Comparison of ENCODE assay signal across 1 cellular context in the genomic region with DNA sequence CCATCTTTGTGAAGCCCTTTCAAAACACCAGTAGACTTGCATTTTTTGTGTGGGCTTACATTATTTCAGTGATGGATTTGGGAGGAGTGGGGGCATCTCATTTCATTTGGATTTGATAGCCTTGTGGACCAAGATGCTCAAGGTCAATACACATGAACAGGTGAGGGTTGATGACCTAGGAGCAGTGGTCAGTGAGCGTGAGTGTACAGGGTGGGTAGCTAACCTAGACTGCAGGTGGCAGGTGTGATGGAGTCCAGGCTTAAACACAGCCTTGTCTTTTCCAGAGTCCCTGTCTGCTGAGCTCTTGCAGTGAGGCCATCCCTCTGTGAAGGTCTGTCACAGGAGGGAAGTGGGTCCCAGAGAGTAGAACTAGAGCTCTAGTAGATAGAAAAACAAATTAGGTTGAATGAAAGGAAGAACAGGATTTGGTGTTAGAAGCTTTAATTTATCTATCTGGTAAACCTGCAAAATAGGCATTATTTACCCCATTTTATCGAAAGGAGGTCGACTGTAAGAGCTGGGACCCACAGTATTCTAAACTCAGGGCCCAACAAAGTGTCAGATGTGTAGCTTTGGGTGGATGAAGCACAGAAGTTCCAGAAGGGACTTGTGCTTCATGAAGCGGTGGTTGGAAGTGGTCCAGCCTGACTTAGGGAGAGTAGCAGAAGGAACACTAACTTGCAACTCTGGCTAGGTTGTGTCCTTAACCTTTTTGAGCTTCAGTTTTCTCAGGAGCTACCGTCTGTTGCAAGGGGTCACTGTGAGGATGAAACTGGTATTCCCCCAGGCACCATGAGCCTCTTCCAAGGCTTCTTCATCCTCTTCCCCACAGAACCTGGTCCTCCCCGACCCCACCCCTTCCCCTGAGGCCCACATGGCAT.
TF ChIP-seq lines count a peak whose summit lies in the region.

No MANE protein-coding gene starts in this region.

TF ChIP-seq in HepG2, 621 proteins besides CTCF, POLR2A, EP300 and RAD21:
- peak; percentile 92 for TF ChIP-seq RBM22 (optimal IDR thresholded peaks at IDR 0.05; ENCODE audit: low read length)
- TF ChIP-seq, protein P1, sequence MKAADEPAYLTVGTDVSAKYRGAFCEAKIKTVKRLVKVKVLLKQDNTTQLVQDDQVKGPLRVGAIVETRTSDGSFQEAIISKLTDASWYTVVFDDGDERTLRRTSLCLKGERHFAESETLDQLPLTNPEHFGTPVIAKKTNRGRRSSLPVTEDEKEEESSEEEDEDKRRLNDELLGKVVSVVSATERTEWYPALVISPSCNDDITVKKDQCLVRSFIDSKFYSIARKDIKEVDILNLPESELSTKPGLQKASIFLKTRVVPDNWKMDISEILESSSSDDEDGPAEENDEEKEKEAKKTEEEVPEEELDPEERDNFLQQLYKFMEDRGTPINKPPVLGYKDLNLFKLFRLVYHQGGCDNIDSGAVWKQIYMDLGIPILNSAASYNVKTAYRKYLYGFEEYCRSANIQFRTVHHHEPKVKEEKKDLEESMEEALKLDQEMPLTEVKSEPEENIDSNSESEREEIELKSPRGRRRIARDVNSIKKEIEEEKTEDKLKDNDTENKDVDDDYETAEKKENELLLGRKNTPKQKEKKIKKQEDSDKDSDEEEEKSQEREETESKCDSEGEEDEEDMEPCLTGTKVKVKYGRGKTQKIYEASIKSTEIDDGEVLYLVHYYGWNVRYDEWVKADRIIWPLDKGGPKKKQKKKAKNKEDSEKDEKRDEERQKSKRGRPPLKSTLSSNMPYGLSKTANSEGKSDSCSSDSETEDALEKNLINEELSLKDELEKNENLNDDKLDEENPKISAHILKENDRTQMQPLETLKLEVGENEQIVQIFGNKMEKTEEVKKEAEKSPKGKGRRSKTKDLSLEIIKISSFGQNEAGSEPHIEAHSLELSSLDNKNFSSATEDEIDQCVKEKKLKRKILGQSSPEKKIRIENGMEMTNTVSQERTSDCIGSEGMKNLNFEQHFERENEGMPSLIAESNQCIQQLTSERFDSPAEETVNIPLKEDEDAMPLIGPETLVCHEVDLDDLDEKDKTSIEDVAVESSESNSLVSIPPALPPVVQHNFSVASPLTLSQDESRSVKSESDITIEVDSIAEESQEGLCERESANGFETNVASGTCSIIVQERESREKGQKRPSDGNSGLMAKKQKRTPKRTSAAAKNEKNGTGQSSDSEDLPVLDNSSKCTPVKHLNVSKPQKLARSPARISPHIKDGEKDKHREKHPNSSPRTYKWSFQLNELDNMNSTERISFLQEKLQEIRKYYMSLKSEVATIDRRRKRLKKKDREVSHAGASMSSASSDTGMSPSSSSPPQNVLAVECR (CRISPR knock-in tag; IDR thresholded peaks at IDR 0.05; ENCODE audit: borderline replicate concordance), result 0 out of 2 replicates have a peak, but pooled peaks have one; percentile 5
- no peak for TF ChIP-seq ZSCAN30 (CRISPR knock-in tag; IDR thresholded peaks at IDR 0.05)
- TF ChIP-seq, protein P2, sequence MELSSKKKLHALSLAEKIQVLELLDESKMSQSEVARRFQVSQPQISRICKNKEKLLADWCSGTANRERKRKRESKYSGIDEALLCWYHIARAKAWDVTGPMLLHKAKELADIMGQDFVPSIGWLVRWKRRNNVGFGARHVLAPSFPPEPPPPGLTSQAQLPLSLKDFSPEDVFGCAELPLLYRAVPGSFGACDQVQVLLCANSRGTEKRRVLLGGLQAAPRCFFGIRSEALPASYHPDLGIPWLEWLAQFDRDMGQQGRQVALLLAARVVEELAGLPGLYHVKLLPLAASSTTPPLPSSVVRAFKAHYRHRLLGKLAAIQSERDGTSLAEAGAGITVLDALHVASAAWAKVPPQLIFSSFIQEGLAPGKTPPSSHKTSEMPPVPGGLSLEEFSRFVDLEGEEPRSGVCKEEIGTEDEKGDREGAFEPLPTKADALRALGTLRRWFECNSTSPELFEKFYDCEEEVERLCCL (CRISPR knock-in tag; IDR thresholded peaks at IDR 0.05; ENCODE audit: borderline replicate concordance), result no peak
- no peak for TF ChIP-seq HOMEZ (CRISPR knock-in tag; IDR thresholded peaks at IDR 0.05; ENCODE audit: low read depth)
- TF ChIP-seq ZNF160 (CRISPR knock-in tag; IDR thresholded peaks at IDR 0.05), result 0 out of 2 replicates have a peak, but pooled peaks have one; percentile 10
- TF ChIP-seq BHLHE40 (IDR thresholded peaks at IDR 0.05; ENCODE audit: low read length), result no peak
- TF ChIP-seq, protein P3, sequence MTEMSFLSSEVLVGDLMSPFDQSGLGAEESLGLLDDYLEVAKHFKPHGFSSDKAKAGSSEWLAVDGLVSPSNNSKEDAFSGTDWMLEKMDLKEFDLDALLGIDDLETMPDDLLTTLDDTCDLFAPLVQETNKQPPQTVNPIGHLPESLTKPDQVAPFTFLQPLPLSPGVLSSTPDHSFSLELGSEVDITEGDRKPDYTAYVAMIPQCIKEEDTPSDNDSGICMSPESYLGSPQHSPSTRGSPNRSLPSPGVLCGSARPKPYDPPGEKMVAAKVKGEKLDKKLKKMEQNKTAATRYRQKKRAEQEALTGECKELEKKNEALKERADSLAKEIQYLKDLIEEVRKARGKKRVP (CRISPR knock-in tag; IDR thresholded peaks at IDR 0.05), result no peak
- no peak for TF ChIP-seq ZNF430 (CRISPR knock-in tag; IDR thresholded peaks at IDR 0.05)
- no peak for TF ChIP-seq MBNL3 (CRISPR knock-in tag; conservative IDR thresholded peaks at IDR 0.05)
- TF ChIP-seq ZNF446 (CRISPR knock-in tag; IDR thresholded peaks at IDR 0.05), result no peak
- TF ChIP-seq ZNF460 (CRISPR knock-in tag; IDR thresholded peaks at IDR 0.05; ENCODE audit: borderline replicate concordance), result no peak
- TF ChIP-seq PITX1 (CRISPR knock-in tag; IDR thresholded peaks at IDR 0.05), result no peak
- no peak for TF ChIP-seq PRPF4 (IDR thresholded peaks at IDR 0.05; ENCODE audit: low read depth, low read length, poor library complexity, severe bottlenecking)
- no peak for TF ChIP-seq IKZF4 (CRISPR knock-in tag; IDR thresholded peaks at IDR 0.05; ENCODE audit: borderline replicate concordance, low read depth, not compliant biosample characterization)
- TF ChIP-seq EZH2 (conservative IDR thresholded peaks at IDR 0.05; ENCODE audit: low read depth, low read length), result no peak
- 0 out of 2 replicates have a peak, but pooled peaks have one; percentile 19 for TF ChIP-seq POLR2G (IDR thresholded peaks at IDR 0.05; ENCODE audit: low read depth, low read length)
- TF ChIP-seq ZNF749 (CRISPR knock-in tag; IDR thresholded peaks at IDR 0.05; ENCODE audit: borderline replicate concordance), result no peak
- no peak for TF ChIP-seq MTA1 (CRISPR knock-in tag; IDR thresholded peaks at IDR 0.05; ENCODE audit: borderline replicate concordance)
- no peak for TF ChIP-seq CEBPG (CRISPR knock-in tag; IDR thresholded peaks at IDR 0.05)
- TF ChIP-seq ATF5 (CRISPR knock-in tag; IDR thresholded peaks at IDR 0.05; ENCODE audit: low read depth), result no peak
- TF ChIP-seq ZNF713 (CRISPR knock-in tag; IDR thresholded peaks at IDR 0.05), result no peak
- no peak for TF ChIP-seq MTA3 (CRISPR knock-in tag; IDR thresholded peaks at IDR 0.05)
- TF ChIP-seq SRSF9 (IDR thresholded peaks at IDR 0.05; ENCODE audit: borderline replicate concordance, insufficient read depth, low read depth, low read length, poor library complexity, severe bottlenecking), result no peak
- TF ChIP-seq CENPX (CRISPR knock-in tag; IDR thresholded peaks at IDR 0.05), result no peak
- TF ChIP-seq ARID2 (CRISPR knock-in tag; IDR thresholded peaks at IDR 0.05; ENCODE audit: borderline replicate concordance), result no peak
- TF ChIP-seq NPAS2 (CRISPR knock-in tag; IDR thresholded peaks at IDR 0.05; ENCODE audit: borderline replicate concordance), result no peak
- TF ChIP-seq ZNF776 (CRISPR knock-in tag; IDR thresholded peaks at IDR 0.05), result no peak
- no peak for TF ChIP-seq ZNF737 (CRISPR knock-in tag; IDR thresholded peaks at IDR 0.05; ENCODE audit: borderline replicate concordance)
- no peak for TF ChIP-seq ATF1 (CRISPR knock-in tag; IDR thresholded peaks at IDR 0.05)
- TF ChIP-seq, protein P4, sequence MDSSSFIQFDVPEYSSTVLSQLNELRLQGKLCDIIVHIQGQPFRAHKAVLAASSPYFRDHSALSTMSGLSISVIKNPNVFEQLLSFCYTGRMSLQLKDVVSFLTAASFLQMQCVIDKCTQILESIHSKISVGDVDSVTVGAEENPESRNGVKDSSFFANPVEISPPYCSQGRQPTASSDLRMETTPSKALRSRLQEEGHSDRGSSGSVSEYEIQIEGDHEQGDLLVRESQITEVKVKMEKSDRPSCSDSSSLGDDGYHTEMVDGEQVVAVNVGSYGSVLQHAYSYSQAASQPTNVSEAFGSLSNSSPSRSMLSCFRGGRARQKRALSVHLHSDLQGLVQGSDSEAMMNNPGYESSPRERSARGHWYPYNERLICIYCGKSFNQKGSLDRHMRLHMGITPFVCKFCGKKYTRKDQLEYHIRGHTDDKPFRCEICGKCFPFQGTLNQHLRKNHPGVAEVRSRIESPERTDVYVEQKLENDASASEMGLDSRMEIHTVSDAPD (CRISPR knock-in tag; IDR thresholded peaks at IDR 0.05), result no peak
- no peak for TF ChIP-seq SAFB2 (CRISPR knock-in tag; IDR thresholded peaks at IDR 0.05; ENCODE audit: borderline replicate concordance, low read depth)
- TF ChIP-seq ARNT2 (CRISPR knock-in tag; IDR thresholded peaks at IDR 0.05; ENCODE audit: low read depth), result no peak
- TF ChIP-seq HNRNPLL (IDR thresholded peaks at IDR 0.05; ENCODE audit: low read depth, low read length, poor library complexity, severe bottlenecking), result no peak
